ENCODE assay signal across 11 cellular contexts in genomic region chr2:226060228-226060627, GRCh38.
"Had no signal": no experiment of that assay in that cellular context is flagged by ENCODE, and none has a peak within 500 bp of the region (broad histone marks: within the 10 kb centered on the region; RNA-seq: fewer than 3 reads in every experiment).

No MANE protein-coding gene starts in this region.

- H3K4me3 Mint-ChIP-seq: activated naive CD4-positive, alpha-beta T cell treated with anti-CD3 and anti-CD28 coated beads, Interleukin-2, amount 10 ng/mL, durations not matched to agents 7 days and 5 days; naive thymus-derived CD8-positive, alpha-beta T cell; stimulated activated memory B cell treated with anti-CD40 and anti-IgM and Interleukin-4, amounts not matched to agents 10 μg/mL and 1 μg/mL and 100 μg/mL, for 72 hours had no signal

- H3K27ac Mint-ChIP-seq: activated naive CD4-positive, alpha-beta T cell treated with anti-CD3 and anti-CD28 coated beads, Interleukin-2, amount 10 ng/mL, durations not matched to agents 7 days and 5 days; naive thymus-derived CD8-positive, alpha-beta T cell; stimulated activated memory B cell treated with anti-CD40 and anti-IgM and Interleukin-4, amounts not matched to agents 10 μg/mL and 1 μg/mL and 100 μg/mL, for 72 hours had no signal

- DNase-seq: activated CD4-positive, alpha-beta T cell treated with anti-CD3 and anti-CD28 coated beads, Interleukin-2, amount 50 U/mL, for 4 hours; activated CD4-positive, CD25-positive, alpha-beta regulatory T cell treated with anti-CD3 and anti-CD28 coated beads, Interleukin-2, amount 50 U/mL, for 72 hours; activated naive CD4-positive, alpha-beta T cell treated with anti-CD3 and anti-CD28 coated beads, Interleukin-2, amount 10 ng/mL, durations not matched to agents 7 days and 5 days; hypothalamus; kidney; left lung; mucosa of descending colon; naive thymus-derived CD8-positive, alpha-beta T cell; stimulated activated CD4-positive, alpha-beta T cell treated with anti-CD3 and anti-CD28 coated beads, Interleukin-2, amount 100 ng/mL, for 48 hours; thyroid gland had no signal

- H3K9me3 ChIP-seq: left lung, mucosa of descending colon, thyroid gland had no signal

- H3K9me3 Mint-ChIP-seq: activated naive CD4-positive, alpha-beta T cell treated with anti-CD3 and anti-CD28 coated beads, Interleukin-2, amount 10 ng/mL, durations not matched to agents 7 days and 5 days; naive thymus-derived CD8-positive, alpha-beta T cell; stimulated activated memory B cell treated with anti-CD40 and anti-IgM and Interleukin-4, amounts not matched to agents 10 μg/mL and 1 μg/mL and 100 μg/mL, for 72 hours had no signal

- H3K27ac ChIP-seq: left lung, thyroid gland had no signal

- H3K4me3 ChIP-seq: left lung, mucosa of descending colon, thyroid gland had no signal

- ATAC-seq: left lung; mucosa of descending colon; naive thymus-derived CD8-positive, alpha-beta T cell; stimulated activated memory B cell treated with anti-CD40 and anti-IgM and Interleukin-4, amounts not matched to agents 10 μg/mL and 1 μg/mL and 100 μg/mL, for 72 hours had no signal

- H3K36me3 ChIP-seq: left lung, thyroid gland had no signal

- H3K27me3 Mint-ChIP-seq: activated naive CD4-positive, alpha-beta T cell treated with anti-CD3 and anti-CD28 coated beads, Interleukin-2, amount 10 ng/mL, durations not matched to agents 7 days and 5 days; stimulated activated memory B cell treated with anti-CD40 and anti-IgM and Interleukin-4, amounts not matched to agents 10 μg/mL and 1 μg/mL and 100 μg/mL, for 72 hours had no signal

- H3K36me3 Mint-ChIP-seq: activated naive CD4-positive, alpha-beta T cell treated with anti-CD3 and anti-CD28 coated beads, Interleukin-2, amount 10 ng/mL, durations not matched to agents 7 days and 5 days; naive thymus-derived CD8-positive, alpha-beta T cell; stimulated activated memory B cell treated with anti-CD40 and anti-IgM and Interleukin-4, amounts not matched to agents 10 μg/mL and 1 μg/mL and 100 μg/mL, for 72 hours had no signal

- H3K27me3 ChIP-seq: left lung, thyroid gland had no signal

- H3K4me1 ChIP-seq: left lung, thyroid gland had no signal

- H3K4me1 Mint-ChIP-seq: activated naive CD4-positive, alpha-beta T cell treated with anti-CD3 and anti-CD28 coated beads, Interleukin-2, amount 10 ng/mL, durations not matched to agents 7 days and 5 days; naive thymus-derived CD8-positive, alpha-beta T cell; stimulated activated memory B cell treated with anti-CD40 and anti-IgM and Interleukin-4, amounts not matched to agents 10 μg/mL and 1 μg/mL and 100 μg/mL, for 72 hours had no signal
